In genomic region chr17:48492401-48493298, GRCh38 we compare ENCODE assay signal across 8 cellular contexts. TPM values are rescaled to one million over a fixed set of nuclear protein-coding genes. Genes with fewer than 3 reads are reported as not detected.
A peak's percentile ranks its signal among the peaks of the same experiment; 100 is the strongest.
DNase-seq lines count a peak whose midpoint lies in the region; ATAC-seq and TF ChIP-seq lines count a peak whose summit lies in the region.

No MANE protein-coding gene starts in this region.

- ATAC-seq in left cardiac atrium (peak; percentile 97), HG03025 (IDR thresholded peaks at IDR 0.05; ENCODE audit: low FRiP score, unreplicated experiment) (no peak), GM21825 (IDR thresholded peaks at IDR 0.05; ENCODE audit: unreplicated experiment) (no peak)

- peak; percentile 76 for DNase-seq in GM10266 (ENCODE audit: extremely low spot score)
- DNase-seq in SK-N-SH: peak; percentile 81
- DNase-seq in left cardiac atrium: peak; percentile 70
- no peak for DNase-seq in retinal pigment epithelial cell (ENCODE audit: low read depth)

- peaks cover 79% of the 10 kb centered on the region for H3K27me3 ChIP-seq in HUES64 (ENCODE audit: insufficient read depth, low read length)
- H3K27me3 ChIP-seq in SK-N-SH (ENCODE audit: insufficient read depth): peaks cover 60% of the 10 kb centered on the region; the same call in 1 of the 2 replicates

- H3K9me3 ChIP-seq in HUES64 (ENCODE audit: insufficient read depth, low read depth, low read length) (no peaks in the 10 kb centered on the region), SK-N-SH (no peaks in the 10 kb centered on the region)

- H3K9ac ChIP-seq in HUES64 (ENCODE audit: low read depth, low read length) (no peak overlapping the region), SK-N-SH (no peak overlapping the region)

- H3K27ac Mint-ChIP-seq in activated naive CD4-positive, alpha-beta T cell treated with anti-CD3 and anti-CD28 coated beads, Interleukin-2, amount 50 U/mL, for 24 hours: no peak overlapping the region

- peak overlapping the region; percentile 52 for H3K4me3 Mint-ChIP-seq in activated naive CD4-positive, alpha-beta T cell treated with anti-CD3 and anti-CD28 coated beads, Interleukin-2, amount 50 U/mL, for 24 hours

- H3K36me3 Mint-ChIP-seq in activated naive CD4-positive, alpha-beta T cell treated with anti-CD3 and anti-CD28 coated beads, Interleukin-2, amount 50 U/mL, for 24 hours: no peaks in the 10 kb centered on the region

- no peaks in the 10 kb centered on the region for H3K9me2 ChIP-seq in SK-N-SH

- peak overlapping the region; percentile 80; the same call in 1 of the 2 replicates for H2AFZ ChIP-seq in SK-N-SH (ENCODE audit: low read depth)

- H3K36me3 ChIP-seq in HUES64 (ENCODE audit: insufficient read depth, low read length): no peaks in the 10 kb centered on the region
- H3K36me3 ChIP-seq in SK-N-SH (replicated peaks in 1 of 2; ENCODE audit: control insufficient read depth in 1 of 2, insufficient read depth in 2 of 2, low read length in 1 of 2): no peaks in the 10 kb centered on the region

- TF ChIP-seq CTCF in GM10266 (IDR thresholded peaks at IDR 0.05; ENCODE audit: control insufficient read depth, insufficient read depth, low read depth, missing control alignments) (peak; percentile 90), SK-N-SH (IDR thresholded peaks at IDR 0.05) (peak; percentile 85), retinal pigment epithelial cell (conservative IDR thresholded peaks at IDR 0.05; ENCODE audit: low read depth, low read length) (peak; percentile 73)

- H3K27me3 Mint-ChIP-seq in activated naive CD4-positive, alpha-beta T cell treated with anti-CD3 and anti-CD28 coated beads, Interleukin-2, amount 50 U/mL, for 24 hours: peaks cover 3% of the 10 kb centered on the region

- TF ChIP-seq EP300 in SK-N-SH (IDR thresholded peaks at IDR 0.05; ENCODE audit: borderline replicate concordance in 1 of 2, low read depth in 1 of 2, low read length in 1 of 2): no peak

- H3K4me2 ChIP-seq in SK-N-SH: peak overlapping the region; percentile 68

- whole genome bisulfite sequencing in HUES64: 9% methylated on average over 53 of the region's 53 CpGs
- 8% methylated on average over 47 of the region's 53 CpGs for WGBS in SK-N-SH (ENCODE audit: low lambda C conversion rate)

- POLR2A ChIA-PET in SK-N-SH (lab: Yijun Ruan, JAX): no interaction called here

- peaks cover 7% of the 10 kb centered on the region for H3F3A ChIP-seq in SK-N-SH (replicated peaks; ENCODE audit: insufficient read depth)

- peak; percentile 47 for TF ChIP-seq RAD21 in SK-N-SH (IDR thresholded peaks at IDR 0.05; ENCODE audit: low read length)

- H3K27ac ChIP-seq in HUES64 (ENCODE audit: low read depth, low read length): no peak overlapping the region
- no peak overlapping the region for H3K27ac ChIP-seq in SK-N-SH (ENCODE audit: low read depth in 2 of 2, low read length in 1 of 2)

- H3K79me2 ChIP-seq in SK-N-SH (ENCODE audit: insufficient read depth): no peaks in the 10 kb centered on the region

- CTCF ChIA-PET in SK-N-SH (lab: Yijun Ruan, JAX): interaction anchor here (0.6 to 2.0 kb wide), 19 partner anchors 9 to 724 kb away, joined by 3 to 8 read pairs (median 4); partner anchors contain the start of gene HOXB8

- no peaks in the 10 kb centered on the region for H4K20me1 ChIP-seq in SK-N-SH (ENCODE audit: insufficient read depth)

- H3K4me3 ChIP-seq in HUES64 (ENCODE audit: low read length): peak overlapping the region; percentile 45
- peak overlapping the region in 1 of 2 experiments; percentile 35; a peak in 2 of 4 replicates for H3K4me3 ChIP-seq in SK-N-SH (ENCODE audit: low read depth in 2 of 2, low read length in 1 of 2)
- peak overlapping the region; percentile 42 for H3K4me3 ChIP-seq in retinal pigment epithelial cell (ENCODE audit: low read length)

- peaks cover 8% of the 10 kb centered on the region for H3K4me1 Mint-ChIP-seq in activated naive CD4-positive, alpha-beta T cell treated with anti-CD3 and anti-CD28 coated beads, Interleukin-2, amount 50 U/mL, for 24 hours

- intact Hi-C loops in left cardiac atrium (cut with DNase I): loop anchor here in 1 of 2 donors (5.0 kb wide), 1 partner anchor 100 kb away; the partner anchor contains the start of genes HOXB3 and HOXB5

- H3K9me3 Mint-ChIP-seq in activated naive CD4-positive, alpha-beta T cell treated with anti-CD3 and anti-CD28 coated beads, Interleukin-2, amount 50 U/mL, for 24 hours: no peaks in the 10 kb centered on the region

- H3K4me1 ChIP-seq in HUES64 (ENCODE audit: insufficient read depth, low read length) (peaks cover 10% of the 10 kb centered on the region; the same call in 1 of the 2 replicates), SK-N-SH (ENCODE audit: control insufficient read depth in 1 of 2, insufficient read depth in 2 of 2, low read depth in 1 of 2, low read length in 1 of 2) (no peaks in the 10 kb centered on the region)

TF ChIP-seq in SK-N-SH, 30 proteins besides CTCF, POLR2A, EP300 and RAD21:
- TF ChIP-seq TAF1 (IDR thresholded peaks at IDR 0.05; ENCODE audit: borderline replicate concordance, low read depth, low read length) (no peak), TEAD4 (IDR thresholded peaks at IDR 0.05; ENCODE audit: borderline replicate concordance, insufficient read depth) (0 out of 2 replicates have a peak, but pooled peaks have one; percentile 25), SMC3 (IDR thresholded peaks at IDR 0.05; ENCODE audit: low read depth, low read length) (peak; percentile 55), FOXJ3 (CRISPR knock-in tag; IDR thresholded peaks at IDR 0.05) (no peak), MXI1 (IDR thresholded peaks at IDR 0.05; ENCODE audit: low read depth, low read length) (no peak)
- TF ChIP-seq, protein P1, sequence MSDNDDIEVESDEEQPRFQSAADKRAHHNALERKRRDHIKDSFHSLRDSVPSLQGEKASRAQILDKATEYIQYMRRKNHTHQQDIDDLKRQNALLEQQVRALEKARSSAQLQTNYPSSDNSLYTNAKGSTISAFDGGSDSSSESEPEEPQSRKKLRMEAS (IDR thresholded peaks at IDR 0.05; ENCODE audit: low read depth): peak; percentile 35; the same call in 1 of the 2 replicates

RNA-seq across cellular contexts. Expression of gene HOXB1, which starts 38.2 kb away (rescaled TPM):
- polyA plus RNA-seq in HUES64 (2013, experiment 1 of 2): 16.3 TPM
- polyA plus RNA-seq in HUES64 (2013, experiment 2 of 2): 23.6 TPM
- not detected in 2 replicates for polyA plus RNA-seq in SK-N-SH (2012; rRNA removed)
- not detected in 2 replicates for polyA plus RNA-seq in SK-N-SH (2012; cell fraction: cytosol; rRNA removed)
- not detected in 2 replicates for polyA plus RNA-seq in SK-N-SH (2012; cell fraction: nucleus; rRNA removed)
- total RNA-seq in left cardiac atrium: not detected

RNA-seq across cellular contexts. Expression of gene HOXB2, which starts 52.3 kb away (rescaled TPM):
- 24.6 TPM for polyA plus RNA-seq in HUES64 (2013, experiment 1 of 2)
- 44.5 TPM for polyA plus RNA-seq in HUES64 (2013, experiment 2 of 2)
- polyA plus RNA-seq in SK-N-SH (2012; rRNA removed): 1.2 and 1.9 TPM in 2 replicates
- polyA plus RNA-seq in SK-N-SH (2012; cell fraction: cytosol; rRNA removed): 0.73 and 1.1 TPM in 2 replicates
- 2.6 and 3.2 TPM in 2 replicates for polyA plus RNA-seq in SK-N-SH (2012; cell fraction: nucleus; rRNA removed)
- total RNA-seq in left cardiac atrium: 1 to 10 TPM; 6.1 to 6.7 TPM

Comparison
In these comparisons a context has a peak if more than half of its experiments do, and no peak if none do; other contexts are left out.
1. ATAC-seq: peak in left cardiac atrium (2 of 2); none in HG03025 (single experiment) and GM21825 (single experiment).
2. Peak in every context shown above with its lines, with median percentiles within 50 percentile points of each other: CTCF ChIP-seq.